Comparison of ENCODE assay signal across 17 cellular contexts in the genomic region with DNA sequence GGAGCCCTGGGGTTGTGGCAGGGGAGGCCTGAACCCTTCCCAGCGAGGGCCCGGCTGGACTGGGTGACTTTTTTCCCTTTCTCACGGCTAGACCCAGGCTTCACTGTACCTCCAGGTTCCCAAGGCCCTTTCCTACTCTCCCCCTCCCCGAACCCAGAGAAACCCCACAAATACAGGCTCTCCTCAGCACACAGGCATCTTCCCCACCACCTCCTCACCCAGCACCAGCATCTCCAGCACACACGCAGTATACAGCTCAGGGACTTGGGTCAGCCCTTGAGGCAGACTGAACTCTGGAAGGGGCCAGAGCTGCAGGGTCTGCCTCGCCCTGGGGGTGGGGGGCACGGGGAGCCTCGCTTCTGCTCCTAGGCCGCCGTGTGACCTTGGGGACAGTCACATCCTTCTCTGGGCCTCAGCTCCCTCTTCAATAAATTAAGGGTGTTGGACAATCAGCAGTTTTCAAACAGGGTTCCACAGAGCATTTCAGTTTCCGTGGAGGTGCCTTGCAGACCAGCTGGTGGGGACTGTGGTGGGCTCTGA. TPM values are rescaled to one million over a fixed set of nuclear protein-coding genes. Genes with fewer than 3 reads are reported as not detected.
DNase-seq lines count a peak whose midpoint lies in the region; ATAC-seq lines count a peak whose summit lies in the region.
"Had no signal": no experiment of that assay in that cellular context is flagged by ENCODE, and none has a peak within 500 bp of the region (broad histone marks: within the 10 kb centered on the region; RNA-seq: fewer than 3 reads in every experiment).

No MANE protein-coding gene starts in this region.

- H3K27ac Mint-ChIP-seq in dendritic cell treated with granulocyte-macrophage colony-stimulating factor and Interleukin-4, amounts not matched to agents 40 ng/mL and 50 ng/mL, for 4 days = peak overlapping the region; percentile 6
- H3K27ac Mint-ChIP-seq in stimulated activated effector memory CD8-positive, alpha-beta T cell treated with anti-CD3 and anti-CD28 coated beads, Interleukin-12 subunit alpha, Interleukin-12 subunit beta, amount 100 ng/mL, for 72 hours = peak overlapping the region; percentile 60
- H3K27ac Mint-ChIP-seq in activated T-helper 17 cell treated with anti-CD3 and anti-CD28 coated beads, Interleukin-2, amount 50 U/mL, for 72 hours = no peak overlapping the region
- H3K27ac Mint-ChIP-seq: CD4-positive, CD25-positive, alpha-beta regulatory T cell; HFFc6 had no signal

- peak; percentile 36 for DNase-seq in cardiac septum (ENCODE audit: low spot score)
- DNase-seq in Right ventricle myocardium superior = no peak
- no peak for DNase-seq in neuronal stem cell (ENCODE audit: low spot score)
- DNase-seq in stimulated activated effector memory CD8-positive, alpha-beta T cell treated with anti-CD3 and anti-CD28 coated beads, Interleukin-12 subunit alpha, Interleukin-12 subunit beta, amount 100 ng/mL, for 72 hours (ENCODE audit: low spot score in 2 of 2) = no peak
- DNase-seq in NCI-H2227 (lab: John Stamatoyannopoulos, UW; ENCODE audit: unreplicated experiment) = no peak
- no peak for DNase-seq in activated T-cell treated with anti-CD3 and anti-CD28 coated beads, Interleukin-2, amount 50 U/mL, for 48 hours
- DNase-seq: ACHN; CD4-positive, CD25-positive, alpha-beta regulatory T cell; DMS 273 treated with DMSO at 0.1 percent for 48 hours; GM23248; HCEC 1CT; HFFc6 had no signal

- H3K79me1 ChIP-seq in neuronal stem cell (ENCODE audit: low read depth, low read length) = no peaks in the 10 kb centered on the region

- peaks cover 20% of the 10 kb centered on the region for H3K27me3 Mint-ChIP-seq in dendritic cell treated with granulocyte-macrophage colony-stimulating factor and Interleukin-4, amounts not matched to agents 40 ng/mL and 50 ng/mL, for 4 days
- no peaks in the 10 kb centered on the region for H3K27me3 Mint-ChIP-seq in activated T-helper 17 cell treated with anti-CD3 and anti-CD28 coated beads, Interleukin-2, amount 50 U/mL, for 72 hours
- H3K27me3 Mint-ChIP-seq: CD4-positive, CD25-positive, alpha-beta regulatory T cell had no signal

- H2BK5ac ChIP-seq in neuronal stem cell (ENCODE audit: low read length) = no peak overlapping the region

- no peak overlapping the region for H2BK12ac ChIP-seq in neuronal stem cell (ENCODE audit: low read length)

- no peaks in the 10 kb centered on the region for H3K36me3 Mint-ChIP-seq in dendritic cell treated with granulocyte-macrophage colony-stimulating factor and Interleukin-4, amounts not matched to agents 40 ng/mL and 50 ng/mL, for 4 days (ENCODE audit: low read depth)
- no peaks in the 10 kb centered on the region for H3K36me3 Mint-ChIP-seq in stimulated activated effector memory CD8-positive, alpha-beta T cell treated with anti-CD3 and anti-CD28 coated beads, Interleukin-12 subunit alpha, Interleukin-12 subunit beta, amount 100 ng/mL, for 72 hours
- H3K36me3 Mint-ChIP-seq in activated T-helper 17 cell treated with anti-CD3 and anti-CD28 coated beads, Interleukin-2, amount 50 U/mL, for 72 hours (ENCODE audit: low read depth) = no peaks in the 10 kb centered on the region
- H3K36me3 Mint-ChIP-seq: CD4-positive, CD25-positive, alpha-beta regulatory T cell had no signal

- intact Hi-C loops in cardiac septum (cut with DNase I) = no loop called here
- intact Hi-C loops in Right ventricle myocardium superior (cut with DNase I) = no loop called here
- intact Hi-C loops in dendritic cell treated with granulocyte-macrophage colony-stimulating factor and Interleukin-4, amounts not matched to agents 40 ng/mL and 50 ng/mL, for 4 days (cut with micrococcal nuclease) = no loop called here

- no peaks in the 10 kb centered on the region for H3K9me3 Mint-ChIP-seq in dendritic cell treated with granulocyte-macrophage colony-stimulating factor and Interleukin-4, amounts not matched to agents 40 ng/mL and 50 ng/mL, for 4 days
- H3K9me3 Mint-ChIP-seq in stimulated activated effector memory CD8-positive, alpha-beta T cell treated with anti-CD3 and anti-CD28 coated beads, Interleukin-12 subunit alpha, Interleukin-12 subunit beta, amount 100 ng/mL, for 72 hours = no peaks in the 10 kb centered on the region
- no peaks in the 10 kb centered on the region for H3K9me3 Mint-ChIP-seq in activated T-helper 17 cell treated with anti-CD3 and anti-CD28 coated beads, Interleukin-2, amount 50 U/mL, for 72 hours
- H3K9me3 Mint-ChIP-seq: CD4-positive, CD25-positive, alpha-beta regulatory T cell; HFFc6 had no signal

- no peak for ATAC-seq in Right ventricle myocardium superior (ENCODE audit: poor library complexity)
- no peak for ATAC-seq in stimulated activated effector memory CD8-positive, alpha-beta T cell treated with anti-CD3 and anti-CD28 coated beads, Interleukin-12 subunit alpha, Interleukin-12 subunit beta, amount 100 ng/mL, for 72 hours
- no peak for ATAC-seq in activated T-helper 17 cell treated with anti-CD3 and anti-CD28 coated beads, Interleukin-2, amount 50 U/mL, for 72 hours (replicated peaks)

- H3K4me3 ChIP-seq in neuronal stem cell (ENCODE audit: low read length in 2 of 2) = no peak overlapping the region
- H3K4me3 ChIP-seq: BLaER1 treated with 17β-estradiol and CSF1 and Interleukin-3, amounts not matched to agents 10 nM and 100 nM; GM23248 had no signal

- WGBS in neuronal stem cell (ENCODE audit: extremely low coverage in 2 of 2, insufficient read length in 2 of 2, insufficient replicate concordance in 1 of 2), 2 donors = no CpG with 5 or more reads among the region's 11 CpGs

- H2AFZ ChIP-seq in neuronal stem cell (ENCODE audit: low read length) = no peak overlapping the region
- H2AFZ ChIP-seq: GM23248 had no signal

- no peak overlapping the region for H3K4me3 Mint-ChIP-seq in dendritic cell treated with granulocyte-macrophage colony-stimulating factor and Interleukin-4, amounts not matched to agents 40 ng/mL and 50 ng/mL, for 4 days
- H3K4me3 Mint-ChIP-seq in stimulated activated effector memory CD8-positive, alpha-beta T cell treated with anti-CD3 and anti-CD28 coated beads, Interleukin-12 subunit alpha, Interleukin-12 subunit beta, amount 100 ng/mL, for 72 hours = no peak overlapping the region
- no peak overlapping the region for H3K4me3 Mint-ChIP-seq in activated T-helper 17 cell treated with anti-CD3 and anti-CD28 coated beads, Interleukin-2, amount 50 U/mL, for 72 hours
- H3K4me3 Mint-ChIP-seq: CD4-positive, CD25-positive, alpha-beta regulatory T cell; HFFc6 had no signal

- H4K8ac ChIP-seq in neuronal stem cell (ENCODE audit: low read depth, low read length) = no peak overlapping the region

- H3K4me1 Mint-ChIP-seq in dendritic cell treated with granulocyte-macrophage colony-stimulating factor and Interleukin-4, amounts not matched to agents 40 ng/mL and 50 ng/mL, for 4 days (ENCODE audit: low read depth) = peaks cover 17% of the 10 kb centered on the region
- H3K4me1 Mint-ChIP-seq in stimulated activated effector memory CD8-positive, alpha-beta T cell treated with anti-CD3 and anti-CD28 coated beads, Interleukin-12 subunit alpha, Interleukin-12 subunit beta, amount 100 ng/mL, for 72 hours = peaks cover 21% of the 10 kb centered on the region
- H3K4me1 Mint-ChIP-seq in activated T-helper 17 cell treated with anti-CD3 and anti-CD28 coated beads, Interleukin-2, amount 50 U/mL, for 72 hours = peaks cover 8% of the 10 kb centered on the region

- H2BK15ac ChIP-seq in neuronal stem cell (ENCODE audit: low read length) = no peak overlapping the region

- no peak overlapping the region for H2BK120ac ChIP-seq in neuronal stem cell (ENCODE audit: low read depth, low read length)

- no peak overlapping the region for H3K9ac ChIP-seq in neuronal stem cell (ENCODE audit: low read depth, low read length, poor library complexity)
- H3K9ac ChIP-seq: BLaER1 treated with 17β-estradiol and CSF1 and Interleukin-3, amounts not matched to agents 10 nM and 100 nM; GM23248 had no signal

- no peak overlapping the region for H3K4me2 ChIP-seq in neuronal stem cell (ENCODE audit: insufficient read depth, low read length, poor library complexity, severe bottlenecking)

- peaks cover 0 to 34% (median 0%) of the 10 kb centered on the region in 3 experiments for H3K27me3 ChIP-seq in neuronal stem cell (ENCODE audit: control insufficient read depth in 3 of 3, insufficient read depth in 3 of 3, low read depth in 1 of 3, low read length in 3 of 3)

- H3K23ac ChIP-seq in neuronal stem cell (ENCODE audit: low read depth, low read length, poor library complexity) = no peak overlapping the region

- peak overlapping the region; percentile 20 for H3K18ac ChIP-seq in neuronal stem cell (ENCODE audit: low read length)

- no peaks in the 10 kb centered on the region for H3K9me3 ChIP-seq in neuronal stem cell (replicated peaks in 1 of 2; ENCODE audit: control insufficient read depth in 2 of 2, insufficient read depth in 1 of 2, low read depth in 1 of 2, low read length in 2 of 2)
- H3K9me3 ChIP-seq: BLaER1 treated with 17β-estradiol and CSF1 and Interleukin-3, amounts not matched to agents 10 nM and 100 nM had no signal

- no peak overlapping the region for H3K27ac ChIP-seq in neuronal stem cell (replicated peaks; ENCODE audit: low read length)
- H3K27ac ChIP-seq: BLaER1 treated with 17β-estradiol and CSF1 and Interleukin-3, amounts not matched to agents 10 nM and 100 nM; GM23248; HL-60 had no signal

- peak overlapping the region; percentile 42 for H2AK5ac ChIP-seq in neuronal stem cell (ENCODE audit: low read depth, low read length)

- no peak overlapping the region for H3K4ac ChIP-seq in neuronal stem cell (ENCODE audit: low read length)

- H3K14ac ChIP-seq in neuronal stem cell (ENCODE audit: low read length) = no peak overlapping the region

- no peaks in the 10 kb centered on the region for H3K36me3 ChIP-seq in neuronal stem cell (replicated peaks in 1 of 2; ENCODE audit: control insufficient read depth in 2 of 2, insufficient read depth in 2 of 2, low read length in 2 of 2)
- H3K36me3 ChIP-seq: BLaER1 treated with 17β-estradiol and CSF1 and Interleukin-3, amounts not matched to agents 10 nM and 100 nM had no signal

- H4K91ac ChIP-seq in neuronal stem cell (ENCODE audit: low read depth, low read length, poor library complexity) = no peak overlapping the region

- no peaks in the 10 kb centered on the region for H3K4me1 ChIP-seq in neuronal stem cell (ENCODE audit: control insufficient read depth in 2 of 2, insufficient read depth in 1 of 2, low read depth in 1 of 2, low read length in 2 of 2)

RNA-seq across cellular contexts. Expression of gene TMPRSS13, which starts 4.5 kb away (rescaled TPM):
- not detected for total RNA-seq in cardiac septum
- not detected for total RNA-seq in Right ventricle myocardium superior
- 0.10 TPM for polyA plus RNA-seq in neuronal stem cell (2013, experiment 1 of 2)
- polyA plus RNA-seq in neuronal stem cell (2013, experiment 2 of 2) = 0.12 TPM
- total RNA-seq in activated T-helper 17 cell treated with anti-CD3 and anti-CD28 coated beads, Interleukin-2, amount 50 U/mL, for 72 hours = 1 to 10 TPM in 1 of 2 donors, under 1 TPM in 1; 0.61 to 2.1 TPM
- total RNA-seq: A172, GM23248, HFFc6 had no signal
- polyA plus RNA-seq: GM23248 had no signal

RNA-seq across cellular contexts. Expression of gene FXYD6, which starts 48.2 kb away (rescaled TPM):
- total RNA-seq in cardiac septum = 28.0 TPM
- 34.6 TPM for total RNA-seq in Right ventricle myocardium superior
- polyA plus RNA-seq in neuronal stem cell (2013, experiment 1 of 2) = 291 TPM
- polyA plus RNA-seq in neuronal stem cell (2013, experiment 2 of 2) = 288 TPM
- total RNA-seq in activated T-helper 17 cell treated with anti-CD3 and anti-CD28 coated beads, Interleukin-2, amount 50 U/mL, for 72 hours = under 1 TPM in 1 of 2 donors, not detected in 1; 0.19 TPM
- total RNA-seq: CD4-positive, CD25-positive, alpha-beta regulatory T cell; GM23248; HFFc6 had no signal
- polyA plus RNA-seq: CD4-positive, CD25-positive, alpha-beta regulatory T cell; GM23248 had no signal

Comparison
In these comparisons a context has a peak if more than half of its experiments do, and no peak if none do; other contexts are left out.
1. RNA of gene FXYD6, which starts 48.2 kb away (total RNA-seq): 34.6 TPM in Right ventricle myocardium superior (single experiment) and 28.0 TPM in cardiac septum (single experiment); 0.19 TPM in activated T-helper 17 cell treated with anti-CD3 and anti-CD28 coated beads, Interleukin-2, amount 50 U/mL, for 72 hours; every median in the first group is over 10 times any median in the second.